ENCODE assay signal across 17 cellular contexts in the genomic region with DNA sequence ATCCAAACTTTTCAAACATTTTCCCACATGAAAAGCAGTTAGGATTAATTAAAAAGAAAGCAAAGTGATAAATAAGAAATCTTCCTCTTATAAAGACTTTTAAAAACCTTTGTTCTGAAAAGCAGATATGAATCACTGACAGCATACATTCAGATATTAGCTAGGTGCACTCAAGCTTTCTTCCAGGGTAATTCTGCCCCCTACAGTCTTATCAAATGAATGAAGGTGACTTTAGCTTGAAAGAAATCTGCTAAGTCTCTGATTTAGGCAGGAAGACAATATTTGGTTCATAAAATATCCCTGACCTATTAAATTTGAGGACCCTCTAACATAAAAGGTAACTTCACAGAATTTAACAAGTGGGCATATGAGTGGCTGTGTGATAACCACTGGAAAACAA.
DNase-seq lines count a peak whose midpoint lies in the region; ATAC-seq and TF ChIP-seq lines count a peak whose summit lies in the region.
"Had no signal": no experiment of that assay in that cellular context is flagged by ENCODE, and none has a peak within 500 bp of the region (broad histone marks: within the 10 kb centered on the region; RNA-seq: fewer than 3 reads in every experiment).

No MANE protein-coding gene starts in this region.

- no peak overlapping the region for H3K27ac ChIP-seq in 22Rv1
- H3K27ac ChIP-seq: GM23248, WERI-Rb-1 had no signal

- no peaks in the 10 kb centered on the region for H3K4me1 Mint-ChIP-seq in activated T-cell treated with anti-CD3 and anti-CD28 coated beads, Interleukin-2, amount 50 U/mL, for 72 hours (ENCODE audit: low read depth)
- H3K4me1 Mint-ChIP-seq: stimulated activated effector memory CD8-positive, alpha-beta T cell treated with anti-CD3 and anti-CD28 coated beads, Interleukin-12 subunit alpha, Interleukin-12 subunit beta, amount 100 ng/mL, for 72 hours had no signal

- H3K27ac Mint-ChIP-seq in activated T-cell treated with anti-CD3 and anti-CD28 coated beads, Interleukin-2, amount 50 U/mL, for 72 hours: no peak overlapping the region
- H3K27ac Mint-ChIP-seq: stimulated activated effector memory CD8-positive, alpha-beta T cell treated with anti-CD3 and anti-CD28 coated beads, Interleukin-12 subunit alpha, Interleukin-12 subunit beta, amount 100 ng/mL, for 72 hours had no signal

- DNase-seq in H4 (ENCODE audit: low spot score): peak; percentile 3
- DNase-seq in RKO (ENCODE audit: low spot score): peak; percentile 9
- peak; percentile 3 for DNase-seq in iPS-NIHi11 (ENCODE audit: low spot score)
- no peak for DNase-seq in NCI-H446 (lab: John Stamatoyannopoulos, UW)
- DNase-seq in activated naive CD4-positive, alpha-beta T cell (lab: John Stamatoyannopoulos, UW): no peak
- DNase-seq in medulla oblongata (ENCODE audit: extremely low spot score): no peak
- DNase-seq in activated T-cell treated with anti-CD3 and anti-CD28 coated beads, Interleukin-2, amount 50 U/mL, for 72 hours: no peak
- DNase-seq: activated CD8-positive, alpha-beta memory T cell treated with anti-CD3 and anti-CD28 coated beads for 24 hours; activated effector memory CD4-positive, alpha-beta T cell treated with anti-CD3 and anti-CD28 coated beads, Interleukin-2, amount 50 U/mL, for 16 hours; DMS153; GM23248; MG63; NCI-H2107; trophoblast cell; WERI-Rb-1 had no signal

- peak; percentile 29 for TF ChIP-seq CTCF in 22Rv1 (IDR thresholded peaks at IDR 0.05)

- H3K27me3 Mint-ChIP-seq in activated T-cell treated with anti-CD3 and anti-CD28 coated beads, Interleukin-2, amount 50 U/mL, for 72 hours (ENCODE audit: low read depth): no peaks in the 10 kb centered on the region

- H3K4me3 Mint-ChIP-seq in activated T-cell treated with anti-CD3 and anti-CD28 coated beads, Interleukin-2, amount 50 U/mL, for 72 hours: no peak overlapping the region
- H3K4me3 Mint-ChIP-seq: stimulated activated effector memory CD8-positive, alpha-beta T cell treated with anti-CD3 and anti-CD28 coated beads, Interleukin-12 subunit alpha, Interleukin-12 subunit beta, amount 100 ng/mL, for 72 hours had no signal

- peaks cover 1 to 5% of the 10 kb centered on the region in 2 donors for H3K9me3 Mint-ChIP-seq in activated T-cell treated with anti-CD3 and anti-CD28 coated beads, Interleukin-2, amount 50 U/mL, for 72 hours

- peaks cover 0 to 2% of the 10 kb centered on the region in 2 donors for H3K36me3 Mint-ChIP-seq in activated T-cell treated with anti-CD3 and anti-CD28 coated beads, Interleukin-2, amount 50 U/mL, for 72 hours (ENCODE audit: insufficient read depth in 2 of 2)
- H3K36me3 Mint-ChIP-seq: stimulated activated effector memory CD8-positive, alpha-beta T cell treated with anti-CD3 and anti-CD28 coated beads, Interleukin-12 subunit alpha, Interleukin-12 subunit beta, amount 100 ng/mL, for 72 hours had no signal

- ATAC-seq in activated T-cell treated with anti-CD3 and anti-CD28 coated beads, Interleukin-2, amount 50 U/mL, for 72 hours (replicated peaks in 1 of 2): no peak
- ATAC-seq: stimulated activated effector memory CD8-positive, alpha-beta T cell treated with anti-CD3 and anti-CD28 coated beads, Interleukin-12 subunit alpha, Interleukin-12 subunit beta, amount 100 ng/mL, for 72 hours had no signal

Comparison
In these comparisons a context has a peak if more than half of its experiments do, and no peak if none do; other contexts are left out.
1. DNase-seq: peak in H4 (single experiment), RKO (single experiment) and iPS-NIHi11 (single experiment); none in NCI-H446 (0 of 2), activated naive CD4-positive, alpha-beta T cell (0 of 4), medulla oblongata (single experiment) and activated T-cell treated with anti-CD3 and anti-CD28 coated beads, Interleukin-2, amount 50 U/mL, for 72 hours (0 of 2).